8 cellular contexts compared by ENCODE assay signal in genomic region chr2:949894-950626, GRCh38. TPM values are rescaled to one million over a fixed set of nuclear protein-coding genes. Genes with fewer than 3 reads are reported as not detected.
DNase-seq lines count a peak whose midpoint lies in the region; ATAC-seq and TF ChIP-seq lines count a peak whose summit lies in the region.

No MANE protein-coding gene starts in this region.

- H3K9me3 Mint-ChIP-seq in MCF 10A (ENCODE audit: unreplicated experiment) (no peaks in the 10 kb centered on the region), Calu3 (ENCODE audit: low read depth, unreplicated experiment) (peaks cover 15% of the 10 kb centered on the region)

- no peak overlapping the region for H3K27ac ChIP-seq in ACC112 (ENCODE audit: low read depth, low read length)

- H3K36me3 ChIP-seq in ACC112 (ENCODE audit: insufficient read depth, low read length) = no peaks in the 10 kb centered on the region
- H3K36me3 ChIP-seq in mucosa of descending colon (ENCODE audit: low read depth) = no peaks in the 10 kb centered on the region

- no peak overlapping the region for H3K27ac Mint-ChIP-seq in MCF 10A (ENCODE audit: low read depth, unreplicated experiment)
- H3K27ac Mint-ChIP-seq in Calu3 (ENCODE audit: unreplicated experiment) = no peak overlapping the region

- H3K4me1 Mint-ChIP-seq in MCF 10A (ENCODE audit: insufficient read depth, unreplicated experiment) = no peaks in the 10 kb centered on the region
- H3K4me1 Mint-ChIP-seq in Calu3 (ENCODE audit: low read depth, unreplicated experiment) = no peaks in the 10 kb centered on the region

- H3K4me1 ChIP-seq in ACC112 (ENCODE audit: control insufficient read depth, insufficient read depth, low read length, unreplicated experiment) = no peaks in the 10 kb centered on the region
- H3K4me1 ChIP-seq in mucosa of descending colon (ENCODE audit: low read depth) = peaks cover 8% of the 10 kb centered on the region

- no peaks in the 10 kb centered on the region for H3K79me2 ChIP-seq in ACC112 (ENCODE audit: control insufficient read depth, insufficient read depth, low read length, unreplicated experiment)

- POLR2A ChIA-PET in MCF 10A (lab: Yijun Ruan, JAX) = no interaction called here

- ATAC-seq in HG03103 (IDR thresholded peaks at IDR 0.05; ENCODE audit: low read depth, unreplicated experiment) = peak; percentile 11
- ATAC-seq in mucosa of descending colon = peak; percentile 63

- H3K4me3 Mint-ChIP-seq in MCF 10A (ENCODE audit: unreplicated experiment) (peak overlapping the region; percentile 19), Calu3 (ENCODE audit: low read depth, unreplicated experiment) (no peak overlapping the region)

- no peak overlapping the region for H2AFZ ChIP-seq in ACC112 (ENCODE audit: low read length, unreplicated experiment)

- peak overlapping the region; percentile 63 for H3K4me3 ChIP-seq in ACC112 (ENCODE audit: low read depth, low read length)
- no peak overlapping the region for H3K4me3 ChIP-seq in mucosa of descending colon

- BruUV-seq in MCF 10A (replicated peaks; lab: Mats Ljungman, UMichigan) (no TSS peak), Calu3 (replicated peaks; lab: Mats Ljungman, UMichigan) (no TSS peak)

- TF ChIP-seq CTCF in MCF 10A (IDR thresholded peaks at IDR 0.05; ENCODE audit: unreplicated experiment) (no peak), mucosa of descending colon (IDR thresholded peaks at IDR 0.05) (no peak), Calu3 (IDR thresholded peaks at IDR 0.05; ENCODE audit: unreplicated experiment) (no peak)

- H3K27me3 ChIP-seq in ACC112 (ENCODE audit: insufficient read depth, low read length) = peaks cover 35% of the 10 kb centered on the region

- intact Hi-C loops in MCF 10A (cut with micrococcal nuclease) = loop anchor here (5.0 kb wide), 2 partner anchors 233 to 817 kb away; no protein-coding TSS in a partner anchor
- intact Hi-C loops in mucosa of descending colon (cut with DNase I, micrococcal nuclease) = no loop called here
- intact Hi-C loops in Calu3 (cut with micrococcal nuclease; ENCODE audit: unreplicated experiment) = no loop called here

- DNase-seq in MCF 10A (ENCODE audit: unreplicated experiment) (no peak), mucosa of descending colon (peak in 1 of 3 donors; percentile 36), AG08395 (ENCODE audit: low spot score) (no peak), NK-92 (lab: John Stamatoyannopoulos, UW; ENCODE audit: unreplicated experiment) (no peak), Calu3 (no peak), NCI-H128 (lab: John Stamatoyannopoulos, UW; ENCODE audit: unreplicated experiment) (no peak)

- H3K36me3 Mint-ChIP-seq in MCF 10A (ENCODE audit: insufficient read depth, unreplicated experiment) = no peaks in the 10 kb centered on the region
- no peaks in the 10 kb centered on the region for H3K36me3 Mint-ChIP-seq in Calu3 (ENCODE audit: insufficient read depth, unreplicated experiment)

- H3K27me3 Mint-ChIP-seq in MCF 10A (ENCODE audit: insufficient read depth, unreplicated experiment) (peaks cover 11% of the 10 kb centered on the region), Calu3 (ENCODE audit: unreplicated experiment) (no peaks in the 10 kb centered on the region)

- CTCF ChIA-PET in MCF 10A (lab: Yijun Ruan, JAX) = no interaction called here
- CTCF ChIA-PET in Calu3 (lab: Charles Lee) = no interaction called here

- no peaks in the 10 kb centered on the region for H3K9me3 ChIP-seq in mucosa of descending colon

RNA-seq across cellular contexts. Expression of gene SNTG2, which starts 0.6 kb away (rescaled TPM):
- total RNA-seq in MCF 10A (2022) = not detected in 2 replicates
- total RNA-seq in mucosa of descending colon = 1 to 10 TPM in 2 of 3 donors, under 1 TPM in 1; 0.38 to 3.0 (median 2.8) TPM
- total RNA-seq in Calu3 (2022) = not detected in 2 replicates
